ENCODE assay signal across 1 cellular context in the genomic region with DNA sequence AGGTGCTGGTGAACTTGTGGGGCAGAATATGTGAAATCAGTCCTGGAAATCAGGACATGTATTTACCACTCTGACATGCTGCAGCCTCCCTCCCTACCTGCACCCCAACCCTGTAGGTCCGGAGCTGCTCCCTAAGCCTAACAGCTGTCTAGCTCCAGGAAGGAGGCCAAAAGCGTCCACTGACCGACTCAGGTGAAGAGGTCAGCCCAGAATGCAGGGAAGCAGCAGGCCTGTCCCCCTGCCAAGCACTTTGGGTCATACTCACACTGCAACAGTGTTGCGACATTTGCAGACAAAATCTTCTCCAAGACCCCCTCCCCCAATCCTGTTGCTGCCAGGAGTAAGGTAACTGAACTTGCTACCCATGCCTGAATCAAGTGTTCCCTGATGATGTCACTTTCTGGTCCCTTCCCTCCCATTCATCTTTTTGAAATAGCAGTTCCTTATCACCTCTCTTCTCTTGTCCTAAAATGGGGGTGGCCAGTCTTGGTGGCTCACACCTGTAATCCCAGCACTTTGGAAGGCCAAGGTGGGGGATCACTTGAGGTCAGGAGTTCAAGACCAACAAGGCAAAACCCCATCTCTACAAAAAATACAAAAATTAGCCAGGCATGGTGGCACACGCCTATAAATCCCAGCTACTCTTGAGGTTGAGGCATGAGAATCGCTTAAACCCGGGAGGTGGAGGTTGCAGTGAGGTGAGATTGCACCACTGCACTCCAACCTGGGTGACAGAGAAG.
TF ChIP-seq lines count a peak whose summit lies in the region.

No MANE protein-coding gene starts in this region.

TF ChIP-seq in endothelial cell of umbilical vein, 7 proteins besides CTCF, POLR2A, EP300 and RAD21:
- TF ChIP-seq GATA2 (IDR thresholded peaks at IDR 0.05; ENCODE audit: insufficient read depth, insufficient read length, low read depth, low read length) = no peak
- no peak for TF ChIP-seq JUN (IDR thresholded peaks at IDR 0.05; ENCODE audit: borderline replicate concordance, insufficient read depth, insufficient read length, low read depth)
- TF ChIP-seq, protein P1, sequence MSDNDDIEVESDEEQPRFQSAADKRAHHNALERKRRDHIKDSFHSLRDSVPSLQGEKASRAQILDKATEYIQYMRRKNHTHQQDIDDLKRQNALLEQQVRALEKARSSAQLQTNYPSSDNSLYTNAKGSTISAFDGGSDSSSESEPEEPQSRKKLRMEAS (IDR thresholded peaks at IDR 0.05; ENCODE audit: insufficient read depth, insufficient read length) = no peak
- TF ChIP-seq MYC (IDR thresholded peaks at IDR 0.05; ENCODE audit: low read depth, low read length) = no peak
- TF ChIP-seq POLR2AphosphoS5 (IDR thresholded peaks at IDR 0.05; ENCODE audit: insufficient read depth, low read depth, low read length) = no peak
- TF ChIP-seq EZH2 (IDR thresholded peaks at IDR 0.05; ENCODE audit: borderline replicate concordance, low read depth, low read length, severe bottlenecking) = no peak
- no peak for TF ChIP-seq FOS (IDR thresholded peaks at IDR 0.05; ENCODE audit: borderline replicate concordance, insufficient read depth, low read length)
